ENCODE assay signal across 8 cellular contexts in genomic region chr12:110742718-110743570, GRCh38. TPM values are rescaled to one million over a fixed set of nuclear protein-coding genes. Genes with fewer than 3 reads are reported as not detected.
DNase-seq lines count a peak whose midpoint lies in the region; ATAC-seq and TF ChIP-seq lines count a peak whose summit lies in the region.

Gene PPP1CC, minus strand, starts transcription at chr12:110742891. Its CDS starts 184 bp downstream, at chr12:110742707.

- H3K27me3 ChIP-seq in Loucy (ENCODE audit: insufficient read depth, low read length, poor library complexity, severe bottlenecking): peaks cover 7% of the 10 kb centered on the region
- no peaks in the 10 kb centered on the region for H3K27me3 ChIP-seq in RWPE2 (ENCODE audit: insufficient read depth, poor library complexity, severe bottlenecking)

- peak; percentile 91 for DNase-seq in DMS79 treated with DMSO at 0.1 percent for 48 hours (lab: John Stamatoyannopoulos, UW)
- peak; percentile 89 for DNase-seq in H4 (ENCODE audit: low spot score)
- DNase-seq in RWPE2 (ENCODE audit: low spot score): peak; percentile 85
- DNase-seq in activated T-helper 2 cell treated with anti-CD3 and anti-CD28 coated beads, Interferon-gamma antibody, Interleukin-2, Interleukin-4, amounts not matched to agents 10 μg/mL and 5 μg/mL and 100 μg/mL, durations not matched to agents 14 hours and 24 hours and 36 hours (ENCODE audit: low spot score): peak; percentile 89
- DNase-seq in fibroblast of peridontal ligament (ENCODE audit: extremely low read depth): peak; percentile 86
- peak; percentile 84 for DNase-seq in natural killer cell
- peak; percentile 82 to 93 (median 90) for DNase-seq in stimulated activated naive CD4-positive, alpha-beta T cell (lab: John Stamatoyannopoulos, UW)

- H3K4me1 ChIP-seq in Loucy (ENCODE audit: insufficient read depth, low read length, poor library complexity, severe bottlenecking) (peaks cover 42% of the 10 kb centered on the region), RWPE2 (ENCODE audit: insufficient read depth, poor library complexity, severe bottlenecking) (peaks cover 31% of the 10 kb centered on the region)

- TF ChIP-seq CTCF in Loucy (conservative IDR thresholded peaks at IDR 0.05; ENCODE audit: low read length): no peak
- no peak for TF ChIP-seq CTCF in RWPE2 (IDR thresholded peaks at IDR 0.05; ENCODE audit: poor library complexity, severe bottlenecking)
- no peak for TF ChIP-seq CTCF in natural killer cell (IDR thresholded peaks at IDR 0.05)

- H3K36me3 ChIP-seq in Loucy (ENCODE audit: insufficient read depth, low read length) (no peaks in the 10 kb centered on the region), RWPE2 (ENCODE audit: low read depth) (peaks cover 36% of the 10 kb centered on the region)

- H3F3A ChIP-seq in Loucy (ENCODE audit: low read depth): no peaks in the 10 kb centered on the region

- H3K9me3 Mint-ChIP-seq in activated T-helper 2 cell treated with anti-CD3 and anti-CD28 coated beads, Interferon-gamma antibody, Interleukin-2, Interleukin-4, amounts not matched to agents 10 μg/mL and 5 μg/mL and 100 μg/mL, durations not matched to agents 14 hours and 24 hours and 36 hours: no peaks in the 10 kb centered on the region
- H3K9me3 Mint-ChIP-seq in natural killer cell: no peaks in the 10 kb centered on the region

- H3K79me2 ChIP-seq in Loucy (ENCODE audit: insufficient read depth, low read length): peaks cover 58% of the 10 kb centered on the region

- no peaks in the 10 kb centered on the region for H3K27me3 Mint-ChIP-seq in activated T-helper 2 cell treated with anti-CD3 and anti-CD28 coated beads, Interferon-gamma antibody, Interleukin-2, Interleukin-4, amounts not matched to agents 10 μg/mL and 5 μg/mL and 100 μg/mL, durations not matched to agents 14 hours and 24 hours and 36 hours (ENCODE audit: low read depth)
- no peaks in the 10 kb centered on the region for H3K27me3 Mint-ChIP-seq in natural killer cell (ENCODE audit: low read depth in 2 of 2)

- no peaks in the 10 kb centered on the region for H3K9me2 ChIP-seq in Loucy (replicated peaks; ENCODE audit: low read depth, low read length)

- peak within 1 kb of the TSS; percentile 89 for H2AFZ ChIP-seq in Loucy (ENCODE audit: low read length)

- H3K4me1 Mint-ChIP-seq in activated T-helper 2 cell treated with anti-CD3 and anti-CD28 coated beads, Interferon-gamma antibody, Interleukin-2, Interleukin-4, amounts not matched to agents 10 μg/mL and 5 μg/mL and 100 μg/mL, durations not matched to agents 14 hours and 24 hours and 36 hours (ENCODE audit: low read depth): peaks cover 38% of the 10 kb centered on the region
- H3K4me1 Mint-ChIP-seq in natural killer cell: peaks cover 51 to 56% of the 10 kb centered on the region in 2 donors

- H3K4me3 Mint-ChIP-seq in activated T-helper 2 cell treated with anti-CD3 and anti-CD28 coated beads, Interferon-gamma antibody, Interleukin-2, Interleukin-4, amounts not matched to agents 10 μg/mL and 5 μg/mL and 100 μg/mL, durations not matched to agents 14 hours and 24 hours and 36 hours (ENCODE audit: low read depth): peak within 1 kb of the TSS; percentile 100
- H3K4me3 Mint-ChIP-seq in natural killer cell: peak within 1 kb of the TSS; percentile 100

- ATAC-seq in RWPE2 (ENCODE audit: low read depth) (peak; percentile 57), natural killer cell (peak; percentile 94 to 98 (median 95))

- H3K27ac ChIP-seq in RWPE2 (ENCODE audit: poor library complexity, severe bottlenecking): peak within 1 kb of the TSS; percentile 77

- H3K9ac ChIP-seq in Loucy (ENCODE audit: low read depth, low read length, poor library complexity, severe bottlenecking): peak within 1 kb of the TSS; percentile 96

- H3K4me3 ChIP-seq in Loucy (ENCODE audit: low read length, poor library complexity, severe bottlenecking) (peak within 1 kb of the TSS; percentile 94), RWPE2 (ENCODE audit: severe bottlenecking) (peak within 1 kb of the TSS; percentile 72)

- H3K4me2 ChIP-seq in Loucy (ENCODE audit: low read depth, low read length, poor library complexity, severe bottlenecking): peak within 1 kb of the TSS; percentile 94

- peaks cover 35% of the 10 kb centered on the region for H3K36me3 Mint-ChIP-seq in activated T-helper 2 cell treated with anti-CD3 and anti-CD28 coated beads, Interferon-gamma antibody, Interleukin-2, Interleukin-4, amounts not matched to agents 10 μg/mL and 5 μg/mL and 100 μg/mL, durations not matched to agents 14 hours and 24 hours and 36 hours (ENCODE audit: low read depth)
- H3K36me3 Mint-ChIP-seq in natural killer cell: peaks cover 7% of the 10 kb centered on the region

- H3K9me3 ChIP-seq in Loucy (ENCODE audit: insufficient read depth, low read depth, low read length) (no peaks in the 10 kb centered on the region), RWPE2 (ENCODE audit: severe bottlenecking) (no peaks in the 10 kb centered on the region)

- peaks cover 43% of the 10 kb centered on the region for H4K20me1 ChIP-seq in Loucy (ENCODE audit: insufficient read depth, low read length, poor library complexity, severe bottlenecking)

- intact Hi-C loops in activated T-helper 2 cell treated with anti-CD3 and anti-CD28 coated beads, Interferon-gamma antibody, Interleukin-2, Interleukin-4, amounts not matched to agents 10 μg/mL and 5 μg/mL and 100 μg/mL, durations not matched to agents 14 hours and 24 hours and 36 hours (cut with micrococcal nuclease): loop anchor here (1.0 kb wide), 1 partner anchor 33 kb away; no protein-coding TSS in a partner anchor
- intact Hi-C loops in natural killer cell (cut with micrococcal nuclease): loop anchor here (5.0 kb wide), 1 partner anchor 276 kb away; the partner anchor contains the start of genes FAM216A and GPN3

- H3K27ac Mint-ChIP-seq in activated T-helper 2 cell treated with anti-CD3 and anti-CD28 coated beads, Interferon-gamma antibody, Interleukin-2, Interleukin-4, amounts not matched to agents 10 μg/mL and 5 μg/mL and 100 μg/mL, durations not matched to agents 14 hours and 24 hours and 36 hours: peak within 1 kb of the TSS; percentile 99
- H3K27ac Mint-ChIP-seq in natural killer cell: peak within 1 kb of the TSS; percentile 95 to 96

RNA-seq across cellular contexts. Expression of gene PPP1CC, which starts in this region (rescaled TPM):
- 121 and 144 TPM in 2 replicates for total RNA-seq in H4 (2014; rRNA removed; shearing (Covaris generic))
- total RNA-seq in activated T-helper 2 cell treated with anti-CD3 and anti-CD28 coated beads, Interferon-gamma antibody, Interleukin-2, Interleukin-4, amounts not matched to agents 10 μg/mL and 5 μg/mL and 100 μg/mL, durations not matched to agents 14 hours and 24 hours and 36 hours: 241 and 244 TPM in 2 replicates
- 100 to 1,000 TPM; 114 to 121 (median 117) TPM for total RNA-seq in natural killer cell

Comparison
In these comparisons a context has a peak if more than half of its experiments do, and no peak if none do; other contexts are left out.
1. Peak in every context shown above with its lines: DNase-seq, ATAC-seq, H3K4me3 ChIP-seq and H3K27ac ChIP-seq.